Comparison of ENCODE assay signal across 16 cellular contexts in the genomic region with DNA sequence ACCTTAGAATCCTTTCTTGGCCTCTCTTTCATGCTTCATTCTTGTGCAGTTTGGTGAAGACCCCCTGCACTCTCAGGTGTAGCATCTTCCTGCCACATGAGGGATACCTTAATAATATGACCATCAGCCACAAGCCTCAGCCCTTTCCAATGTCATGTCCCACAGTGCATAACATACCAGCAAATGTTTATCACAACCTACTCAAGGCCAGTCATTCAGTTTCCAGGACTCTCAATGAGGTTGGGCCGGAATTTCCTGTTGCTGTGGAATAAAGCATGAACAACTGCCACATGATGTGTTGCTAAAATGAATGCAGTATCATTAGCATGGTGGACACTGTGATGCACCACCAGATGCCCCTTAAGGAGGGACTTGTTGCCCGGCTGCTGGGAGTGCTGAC.
"Had no signal": no experiment of that assay in that cellular context is flagged by ENCODE, and none has a peak within 500 bp of the region (broad histone marks: within the 10 kb centered on the region; RNA-seq: fewer than 3 reads in every experiment).

No MANE protein-coding gene starts in this region.

- DNase-seq: activated B cell treated with CpG ODN at 0.5 μM for 24 hours; activated CD4-positive, alpha-beta memory T cell treated with anti-CD3 and anti-CD28 coated beads, Interleukin-2, amount 10 ng/mL, durations not matched to agents 7 days and 5 days; activated CD4-positive, alpha-beta T cell treated with anti-CD3 and anti-CD28 coated beads for 4 hours; activated CD8-positive, alpha-beta memory T cell treated with anti-CD3 and anti-CD28 coated beads, Interleukin-2, amount 10 ng/mL, durations not matched to agents 7 days and 5 days; activated naive CD8-positive, alpha-beta T cell treated with anti-CD3 and anti-CD28 coated beads for 36 hours; amniotic stem cell; caudate nucleus; endodermal cell; immature natural killer cell; nephron progenitor cell; occipital lobe; stimulated activated CD4-positive, alpha-beta T cell treated with anti-CD3 and anti-CD28 coated beads, Interleukin-2, amount 100 ng/mL, for 48 hours; transverse colon had no signal

- H3K4me3 ChIP-seq: gastroesophageal sphincter, suprapubic skin, transverse colon, vagina had no signal
